In genomic region chr14:104638927-104639450, GRCh38 we compare ENCODE assay signal across 20 cellular contexts. TPM values are rescaled to one million over a fixed set of nuclear protein-coding genes. Genes with fewer than 3 reads are reported as not detected.
A peak's percentile ranks its signal among the peaks of the same experiment; 100 is the strongest.
DNase-seq lines count a peak whose midpoint lies in the region; ATAC-seq and TF ChIP-seq lines count a peak whose summit lies in the region.
"Had no signal": no experiment of that assay in that cellular context is flagged by ENCODE, and none has a peak within 500 bp of the region (broad histone marks: within the 10 kb centered on the region; RNA-seq: fewer than 3 reads in every experiment).

No MANE protein-coding gene starts in this region.

- no peak overlapping the region for H2BK5ac ChIP-seq in mesenchymal stem cell (ENCODE audit: low read depth, low read length, poor library complexity, severe bottlenecking)

- no peak overlapping the region for H2BK12ac ChIP-seq in mesenchymal stem cell (ENCODE audit: low read length in 2 of 2)

- no peaks in the 10 kb centered on the region for H3K79me1 ChIP-seq in mesenchymal stem cell (replicated peaks; ENCODE audit: low read length, poor library complexity, severe bottlenecking)

- no peak overlapping the region for H2AFZ ChIP-seq in mesenchymal stem cell (ENCODE audit: low read depth, low read length)

- no peak overlapping the region for H3K14ac ChIP-seq in mesenchymal stem cell (ENCODE audit: low read length in 2 of 2)

- H2AK5ac ChIP-seq in mesenchymal stem cell (ENCODE audit: low read length, severe bottlenecking): no peak overlapping the region

- no peaks in the 10 kb centered on the region for H3K36me3 ChIP-seq in BLaER1
- no peaks in the 10 kb centered on the region for H3K36me3 ChIP-seq in H7 (replicated peaks; ENCODE audit: control insufficient read depth, insufficient read depth, low read length)
- H3K36me3 ChIP-seq in mesenchymal stem cell (ENCODE audit: control insufficient read depth in 1 of 2, insufficient read depth in 2 of 2, low read depth in 1 of 2, low read length in 2 of 2): no peaks in the 10 kb centered on the region
- no peaks in the 10 kb centered on the region for H3K36me3 ChIP-seq in sigmoid colon
- H3K36me3 ChIP-seq: HAP-1 had no signal

- no peaks in the 10 kb centered on the region for H4K20me1 ChIP-seq in BLaER1

- no peak overlapping the region for H3K18ac ChIP-seq in mesenchymal stem cell (ENCODE audit: low read depth in 1 of 2, low read length in 2 of 2)

- H3K23ac ChIP-seq in mesenchymal stem cell (ENCODE audit: low read length in 2 of 2): no peak overlapping the region

- H3K4ac ChIP-seq in mesenchymal stem cell (ENCODE audit: low read depth in 1 of 2, low read length in 2 of 2): no peak overlapping the region

- DNase-seq in H7 (peak; percentile 48), mesenchymal stem cell (no peak), sigmoid colon (peak; percentile 43), coronary artery (ENCODE audit: low spot score) (no peak)
- DNase-seq: Caco-2; CD4-positive, CD25-positive, alpha-beta regulatory T cell; CD8-positive, alpha-beta T cell; DMS153; DND-41; HFFc6 had no signal

- H2BK120ac ChIP-seq in mesenchymal stem cell (ENCODE audit: low read depth, low read length): no peak overlapping the region

- H3K4me1 ChIP-seq in BLaER1 (peaks cover 80% of the 10 kb centered on the region), mesenchymal stem cell (ENCODE audit: control insufficient read depth, insufficient read depth, low read depth, low read length) (peaks cover 4% of the 10 kb centered on the region), sigmoid colon (peaks cover 0 to 7% (median 3%) of the 10 kb centered on the region in 4 donors)
- H3K4me1 ChIP-seq: HAP-1 had no signal

- H3K27ac ChIP-seq in BLaER1 (no peak overlapping the region), mesenchymal stem cell (ENCODE audit: low read length, poor library complexity, severe bottlenecking) (no peak overlapping the region), sigmoid colon (no peak overlapping the region), coronary artery (no peak overlapping the region)
- H3K27ac ChIP-seq: C4-2B had no signal

- H4K91ac ChIP-seq in mesenchymal stem cell (ENCODE audit: low read length): no peak overlapping the region

- H3K4me3 ChIP-seq in BLaER1 (no peak overlapping the region), H7 (ENCODE audit: insufficient read depth, low read depth, low read length) (no peak overlapping the region), mesenchymal stem cell (ENCODE audit: insufficient read depth in 1 of 2, low read depth in 1 of 2, low read length in 2 of 2) (no peak overlapping the region), sigmoid colon (no peak overlapping the region), coronary artery (no peak overlapping the region)
- H3K4me3 ChIP-seq: GM23338, HAP-1 had no signal

- H3K27me3 ChIP-seq in BLaER1 (no peaks in the 10 kb centered on the region), H7 (ENCODE audit: control insufficient read depth, insufficient read depth, low read length) (no peaks in the 10 kb centered on the region), mesenchymal stem cell (ENCODE audit: control insufficient read depth in 1 of 2, insufficient read depth in 1 of 2, low read length in 2 of 2) (peaks cover 17 to 67% of the 10 kb centered on the region in 2 experiments), sigmoid colon (peaks cover 0 to 42% (median 3%) of the 10 kb centered on the region in 3 donors)

- TF ChIP-seq CTCF in sigmoid colon (IDR thresholded peaks at IDR 0.05) (no peak), coronary artery (IDR thresholded peaks at IDR 0.05) (no peak)

- H2BK15ac ChIP-seq in mesenchymal stem cell (ENCODE audit: low read depth, poor library complexity, severe bottlenecking): peak overlapping the region; percentile 3

- no peak overlapping the region for H3K9ac ChIP-seq in BLaER1
- H3K9ac ChIP-seq in mesenchymal stem cell (ENCODE audit: low read length): no peak overlapping the region

- intact Hi-C loops in sigmoid colon (cut with DNase I): no loop called here

- H3K9me3 ChIP-seq in BLaER1 (no peaks in the 10 kb centered on the region), mesenchymal stem cell (ENCODE audit: control insufficient read depth, low read length) (no peaks in the 10 kb centered on the region), sigmoid colon (no peaks in the 10 kb centered on the region)
- H3K9me3 ChIP-seq: Caco-2, HAP-1 had no signal

- no peak overlapping the region for H4K8ac ChIP-seq in mesenchymal stem cell (ENCODE audit: low read length)

- no peak for TF ChIP-seq EP300 in sigmoid colon (IDR thresholded peaks at IDR 0.05)

- TF ChIP-seq POLR2A in sigmoid colon (IDR thresholded peaks at IDR 0.05): no peak

- H3K4me2 ChIP-seq in BLaER1: peak overlapping the region; percentile 14; the same call in 1 of the 2 replicates
- no peak overlapping the region for H3K4me2 ChIP-seq in mesenchymal stem cell (ENCODE audit: low read length, poor library complexity, severe bottlenecking)
- H3K4me2 ChIP-seq: GM23338 had no signal

- no peak for ATAC-seq in GM19455 (IDR thresholded peaks at IDR 0.05; ENCODE audit: unreplicated experiment)
- ATAC-seq in HG02588 (IDR thresholded peaks at IDR 0.05; ENCODE audit: unreplicated experiment): no peak
- ATAC-seq: CD8-positive, alpha-beta T cell had no signal

- WGBS in mesenchymal stem cell: 82% methylated on average over 10 of the region's 13 CpGs
- 60 to 80% methylated on average over 13 of the region's 13 CpGs for WGBS in sigmoid colon, 2 donors

RNA-seq across cellular contexts. Expression of gene TMEM179, which starts 34.4 kb away (rescaled TPM):
- 1.9 and 3.2 TPM in 2 replicates for total RNA-seq in H7 (2014; rRNA removed; shearing (Covaris generic))
- polyA plus RNA-seq in mesenchymal stem cell (2013, experiment 1 of 2): not detected
- polyA plus RNA-seq in mesenchymal stem cell (2013, experiment 2 of 2): not detected
- total RNA-seq in sigmoid colon: 1 to 10 TPM; 1.4 to 5.4 (median 2.8) TPM
- polyA plus RNA-seq in sigmoid colon: 1 to 10 TPM in 1 of 3 donors, not detected in 2; 4.2 TPM
- total RNA-seq: A172; Caco-2; CD4-positive, CD25-positive, alpha-beta regulatory T cell; CD8-positive, alpha-beta T cell; H4; HFFc6 had no signal
- polyA plus RNA-seq: CD4-positive, CD25-positive, alpha-beta regulatory T cell had no signal

RNA-seq across cellular contexts. Expression of gene INF2, which starts 50.4 kb away (rescaled TPM):
- total RNA-seq in H7 (2014; rRNA removed; shearing (Covaris generic)): 62.8 and 78.6 TPM in 2 replicates
- polyA plus RNA-seq in mesenchymal stem cell (2013, experiment 1 of 2): 59.1 TPM
- polyA plus RNA-seq in mesenchymal stem cell (2013, experiment 2 of 2): 55.9 TPM
- 10 to 100 TPM; 26.3 to 67.0 (median 30.3) TPM for total RNA-seq in sigmoid colon
- polyA plus RNA-seq in sigmoid colon: 100 to 1,000 TPM; 127 to 169 (median 130) TPM

RNA-seq across cellular contexts. Expression of gene C14orf180, which starts 59.4 kb away (rescaled TPM):
- not detected in 2 replicates for total RNA-seq in H7 (2014; rRNA removed; shearing (Covaris generic))
- not detected for polyA plus RNA-seq in mesenchymal stem cell (2013, experiment 1 of 2)
- polyA plus RNA-seq in mesenchymal stem cell (2013, experiment 2 of 2): not detected
- total RNA-seq in sigmoid colon: 1 to 10 TPM in 1 of 4 donors, under 1 TPM in 2, not detected in 1; 0.16 to 5.0 (median 0.55) TPM
- 1 to 10 TPM in 1 of 3 donors, under 1 TPM in 2; 0.46 to 1.6 (median 0.60) TPM for polyA plus RNA-seq in sigmoid colon
- total RNA-seq: A172; A673; Caco-2; CD4-positive, CD25-positive, alpha-beta regulatory T cell; CD8-positive, alpha-beta T cell; GM23338; H4; HFFc6 had no signal
- polyA plus RNA-seq: BJ; CD4-positive, CD25-positive, alpha-beta regulatory T cell; GM23338 had no signal

Comparison
In these comparisons a context has a peak if more than half of its experiments do, and no peak if none do; other contexts are left out.
1. DNase-seq: peak in H7 (single experiment) and sigmoid colon (single experiment); none in mesenchymal stem cell (single experiment) and coronary artery (single experiment).